In the genomic region with DNA sequence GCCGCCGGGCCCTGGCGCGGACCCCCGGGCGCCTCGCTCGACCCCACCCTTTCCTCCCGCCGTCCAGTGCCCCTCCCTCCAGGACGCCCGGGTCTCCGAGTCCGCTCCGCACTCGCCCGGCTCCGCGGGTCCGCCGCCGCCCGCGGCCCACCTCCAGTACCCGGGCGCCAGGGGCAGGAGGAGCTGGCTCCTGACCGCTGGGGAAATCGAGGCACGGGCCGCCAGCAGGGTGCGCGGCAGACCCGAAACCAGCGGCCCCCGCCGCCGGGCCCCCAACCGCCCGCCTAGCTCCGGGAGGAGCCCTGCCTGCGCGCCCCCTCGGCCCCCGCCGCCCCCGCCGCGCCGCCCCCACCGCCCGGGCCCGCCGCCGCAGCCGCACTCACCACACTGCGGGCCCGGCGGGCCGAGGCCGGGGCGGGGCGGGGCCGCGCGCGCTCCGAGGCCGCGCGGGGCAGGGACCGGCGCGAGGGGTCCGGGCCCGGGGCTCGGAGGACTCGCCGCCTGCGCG, we compare ENCODE assay signal across 8 cellular contexts. TPM values are rescaled to one million over a fixed set of nuclear protein-coding genes. Genes with fewer than 3 reads are reported as not detected.
DNase-seq lines count a peak whose midpoint lies in the region; ATAC-seq and TF ChIP-seq lines count a peak whose summit lies in the region.

No MANE protein-coding gene starts in this region.

- POLR2A ChIA-PET in activated CD4-positive, alpha-beta memory T cell treated with anti-CD3 and anti-CD28 coated beads for 36 hours (lab: Charles Lee): interaction anchor here (0.6 to 2.1 kb wide), 8 partner anchors 10 to 95 kb away, joined by 3 to 7 read pairs (median 3); partner anchors contain the start of genes MCRIP1, PCYT2 and SIRT7

- no peak for DNase-seq in activated CD4-positive, alpha-beta memory T cell treated with anti-CD3 and anti-CD28 coated beads for 36 hours
- DNase-seq in left cardiac atrium (no peak), HK-2 (ENCODE audit: unreplicated experiment) (no peak), DMS153 (lab: John Stamatoyannopoulos, UW) (no peak), AG08396 (ENCODE audit: low spot score) (no peak)
- no peak for DNase-seq in stimulated activated effector memory CD8-positive, alpha-beta T cell treated with anti-CD3 and anti-CD28 coated beads, Interleukin-12 subunit alpha, Interleukin-12 subunit beta, amount 100 ng/mL, for 72 hours (ENCODE audit: low spot score in 2 of 2)

- peak overlapping the region; percentile 57 for H3K4me3 Mint-ChIP-seq in activated CD4-positive, alpha-beta memory T cell treated with anti-CD3 and anti-CD28 coated beads for 36 hours
- peak overlapping the region; percentile 86 for H3K4me3 Mint-ChIP-seq in stimulated activated effector memory CD8-positive, alpha-beta T cell treated with anti-CD3 and anti-CD28 coated beads, Interleukin-12 subunit alpha, Interleukin-12 subunit beta, amount 100 ng/mL, for 72 hours

- intact Hi-C loops in activated CD4-positive, alpha-beta memory T cell treated with anti-CD3 and anti-CD28 coated beads for 36 hours (cut with micrococcal nuclease): loop anchor here (5.0 kb wide), 1 partner anchor 55 kb away; the partner anchor contains the start of gene ARHGDIA
- intact Hi-C loops in left cardiac atrium (cut with DNase I): no loop called here

- H3K27ac Mint-ChIP-seq in activated CD4-positive, alpha-beta memory T cell treated with anti-CD3 and anti-CD28 coated beads for 36 hours: peak overlapping the region; percentile 69
- peak overlapping the region; percentile 94 for H3K27ac Mint-ChIP-seq in stimulated activated effector memory CD8-positive, alpha-beta T cell treated with anti-CD3 and anti-CD28 coated beads, Interleukin-12 subunit alpha, Interleukin-12 subunit beta, amount 100 ng/mL, for 72 hours

- CTCF ChIA-PET in activated CD4-positive, alpha-beta memory T cell treated with anti-CD3 and anti-CD28 coated beads for 36 hours (lab: Charles Lee): interaction anchor here (0.6 to 2.2 kb wide), 8 partner anchors 10 to 111 kb away, joined by 3 to 6 read pairs (median 4); partner anchors contain the start of genes LRRC45 and SIRT7

- H3K9me3 Mint-ChIP-seq in activated CD4-positive, alpha-beta memory T cell treated with anti-CD3 and anti-CD28 coated beads for 36 hours: no peaks in the 10 kb centered on the region
- H3K9me3 Mint-ChIP-seq in stimulated activated effector memory CD8-positive, alpha-beta T cell treated with anti-CD3 and anti-CD28 coated beads, Interleukin-12 subunit alpha, Interleukin-12 subunit beta, amount 100 ng/mL, for 72 hours: no peaks in the 10 kb centered on the region

- H3K4me1 Mint-ChIP-seq in activated CD4-positive, alpha-beta memory T cell treated with anti-CD3 and anti-CD28 coated beads for 36 hours (ENCODE audit: low read depth): peaks cover 15% of the 10 kb centered on the region
- H3K4me1 Mint-ChIP-seq in stimulated activated effector memory CD8-positive, alpha-beta T cell treated with anti-CD3 and anti-CD28 coated beads, Interleukin-12 subunit alpha, Interleukin-12 subunit beta, amount 100 ng/mL, for 72 hours: peaks cover 16% of the 10 kb centered on the region

- no peak for TF ChIP-seq POLR2A in GM18505 (IDR thresholded peaks at IDR 0.05; ENCODE audit: borderline replicate concordance, extremely low read depth, insufficient read depth, insufficient read length)

- peaks cover 1% of the 10 kb centered on the region for H3K36me3 Mint-ChIP-seq in activated CD4-positive, alpha-beta memory T cell treated with anti-CD3 and anti-CD28 coated beads for 36 hours
- peaks cover 24% of the 10 kb centered on the region for H3K36me3 Mint-ChIP-seq in stimulated activated effector memory CD8-positive, alpha-beta T cell treated with anti-CD3 and anti-CD28 coated beads, Interleukin-12 subunit alpha, Interleukin-12 subunit beta, amount 100 ng/mL, for 72 hours

- peaks cover 11% of the 10 kb centered on the region for H3K27me3 Mint-ChIP-seq in activated CD4-positive, alpha-beta memory T cell treated with anti-CD3 and anti-CD28 coated beads for 36 hours

- ATAC-seq in GM18505 (IDR thresholded peaks at IDR 0.05; ENCODE audit: unreplicated experiment): peak; percentile 13
- ATAC-seq in HG02759 (IDR thresholded peaks at IDR 0.05; ENCODE audit: unreplicated experiment): peak; percentile 22
- ATAC-seq in left cardiac atrium: peak; percentile 0 to 3
- peak; percentile 4 for ATAC-seq in stimulated activated effector memory CD8-positive, alpha-beta T cell treated with anti-CD3 and anti-CD28 coated beads, Interleukin-12 subunit alpha, Interleukin-12 subunit beta, amount 100 ng/mL, for 72 hours

RNA-seq across cellular contexts. Expression of gene MAFG, which starts 0.3 kb away (rescaled TPM):
- 10 to 100 TPM; 23.4 to 24.1 TPM for total RNA-seq in activated CD4-positive, alpha-beta memory T cell treated with anti-CD3 and anti-CD28 coated beads for 36 hours
- 10 to 100 TPM; 20.9 to 25.1 TPM for total RNA-seq in left cardiac atrium

RNA-seq across cellular contexts. Expression of gene SIRT7, which starts 9.2 kb away (rescaled TPM):
- total RNA-seq in activated CD4-positive, alpha-beta memory T cell treated with anti-CD3 and anti-CD28 coated beads for 36 hours: 10 to 100 TPM; 32.0 to 33.1 TPM
- total RNA-seq in left cardiac atrium: 1 to 10 TPM; 8.9 to 9.2 TPM

RNA-seq across cellular contexts. Expression of gene PYCR1, which starts 9.9 kb away (rescaled TPM):
- 10 to 100 TPM; 88.9 to 89.8 TPM for total RNA-seq in activated CD4-positive, alpha-beta memory T cell treated with anti-CD3 and anti-CD28 coated beads for 36 hours
- total RNA-seq in left cardiac atrium: 10 to 100 TPM in 1 of 2 donors, 1 to 10 TPM in 1; 9.6 to 10.5 TPM

RNA-seq across cellular contexts. Expression of gene PCYT2, which starts 16.0 kb away (rescaled TPM):
- 10 to 100 TPM; 28.8 to 29.7 TPM for total RNA-seq in activated CD4-positive, alpha-beta memory T cell treated with anti-CD3 and anti-CD28 coated beads for 36 hours
- 10 to 100 TPM; 21.8 to 22.2 TPM for total RNA-seq in left cardiac atrium

RNA-seq across cellular contexts. Expression of gene MYADML2, which starts 19.8 kb away (rescaled TPM):
- total RNA-seq in activated CD4-positive, alpha-beta memory T cell treated with anti-CD3 and anti-CD28 coated beads for 36 hours: not detected
- under 1 TPM in 1 of 2 donors, not detected in 1; 0.50 TPM for total RNA-seq in left cardiac atrium

Comparison
In these comparisons a context has a peak if more than half of its experiments do, and no peak if none do; other contexts are left out.
1. RNA of gene PYCR1, which starts 9.9 kb away (total RNA-seq): 88.9 to 89.8 TPM in activated CD4-positive, alpha-beta memory T cell treated with anti-CD3 and anti-CD28 coated beads for 36 hours; 9.6 to 10.5 TPM in left cardiac atrium; every median in the first group is over 4 times any median in the second.
2. Peak in every context shown above with its lines, with median percentiles within 50 percentile points of each other: ATAC-seq.